Comparison of ENCODE assay signal across 1 cellular context in genomic region chr14:79378020-79378419, GRCh38.
A peak's percentile ranks its signal among the peaks of the same experiment; 100 is the strongest.
TF ChIP-seq lines count a peak whose summit lies in the region.

No MANE protein-coding gene starts in this region.

TF ChIP-seq in GM23338, 12 proteins besides CTCF, POLR2A, EP300 and RAD21:
- TF ChIP-seq ZNF462 (CRISPR knock-in tag; IDR thresholded peaks at IDR 0.05) (peak; percentile 77), POLR2AphosphoS5 (IDR thresholded peaks at IDR 0.05; ENCODE audit: low read depth) (no peak), NANOG (IDR thresholded peaks at IDR 0.05; ENCODE audit: borderline replicate concordance) (peak; percentile 70), JUNB (IDR thresholded peaks at IDR 0.05; ENCODE audit: unreplicated experiment) (no peak)
